In genomic region chr9:14323969-14324366, GRCh38 we compare ENCODE assay signal across 1 cellular context.
TF ChIP-seq lines count a peak whose summit lies in the region.

No MANE protein-coding gene starts in this region.

TF ChIP-seq in GM23338, 12 proteins besides CTCF, POLR2A, EP300 and RAD21 (continued from another document):
- TF ChIP-seq ZNF462 (CRISPR knock-in tag; IDR thresholded peaks at IDR 0.05) (no peak), STAT1 (IDR thresholded peaks at IDR 0.05; ENCODE audit: unreplicated experiment) (no peak), REST (IDR thresholded peaks at IDR 0.05; ENCODE audit: unreplicated experiment) (no peak)
